7 cellular contexts compared by ENCODE assay signal in the genomic region with DNA sequence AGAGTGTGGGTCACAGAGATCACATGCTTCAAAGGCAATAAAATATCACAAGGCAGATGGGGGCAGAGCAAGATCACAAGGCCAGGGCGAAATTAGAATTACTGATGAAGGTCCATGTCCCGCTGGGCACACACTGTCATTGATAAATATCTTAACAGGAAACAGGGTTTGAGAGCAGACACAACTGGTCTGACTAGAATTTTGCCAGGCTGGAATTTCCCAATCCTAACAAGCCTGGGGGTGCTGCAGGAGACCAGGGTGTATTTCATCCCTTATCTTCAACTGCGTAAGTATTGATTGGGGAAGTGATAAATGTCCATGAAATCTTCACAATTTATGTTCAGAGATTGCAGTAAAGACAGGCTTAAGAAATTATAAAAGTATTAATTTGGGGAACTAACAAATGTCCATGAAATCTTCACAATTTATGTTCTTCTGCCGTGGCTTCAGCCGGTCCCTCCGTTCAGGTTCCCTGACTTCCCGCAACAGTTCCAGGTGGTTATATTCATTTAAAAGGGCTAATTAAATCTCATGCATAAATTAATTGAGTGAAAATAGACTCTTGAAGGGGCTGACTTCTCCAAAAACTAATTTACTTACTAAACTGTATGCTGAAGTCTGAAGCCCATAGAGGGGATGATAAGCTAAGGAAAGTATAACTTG. TPM values are rescaled to one million over a fixed set of nuclear protein-coding genes. Genes with fewer than 3 reads are reported as not detected.
DNase-seq lines count a peak whose midpoint lies in the region; TF ChIP-seq lines count a peak whose summit lies in the region.
"Not testable (repeated sequence)": the region's sequence is repeated elsewhere in the genome, so short reads cannot be mapped to it uniquely, and the experiment has no call there.

No MANE protein-coding gene starts in this region.

- not testable (repeated sequence) for H4K5ac ChIP-seq in H9 (ENCODE audit: insufficient read length, low read depth, low read length)

- TF ChIP-seq CTCF in Caco-2 (IDR thresholded peaks at IDR 0.05; ENCODE audit: insufficient read depth in 1 of 2, low read depth in 1 of 2, low read length in 1 of 2, severe bottlenecking in 1 of 2, unreplicated experiment in 1 of 2); H9 (conservative IDR thresholded peaks at IDR 0.05); SK-N-SH (IDR thresholded peaks at IDR 0.05); cardiac muscle cell (IDR thresholded peaks at IDR 0.05; ENCODE audit: low read depth, low read length): not testable (repeated sequence)

- H3K27ac Mint-ChIP-seq in Caco-2 (ENCODE audit: unreplicated experiment), result peak overlapping the region; percentile 3
- peak overlapping the region; percentile 19 to 41 (median 32); a peak in 3 of 7 replicates for H3K27ac Mint-ChIP-seq in H9
- H3K27ac Mint-ChIP-seq in activated naive CD8-positive, alpha-beta T cell, result peak overlapping the region; percentile 10

- not testable (repeated sequence) for H2AFZ ChIP-seq in H9 (ENCODE audit: low read length); SK-N-SH (ENCODE audit: low read depth); trophoblast cell (ENCODE audit: insufficient read depth, low read length, poor library complexity)

- BruUV-seq in Caco-2 (replicated peaks; lab: Mats Ljungman, UMichigan), result not testable (repeated sequence)

- not testable (repeated sequence) for H2BK120ac ChIP-seq in H9 (ENCODE audit: low read depth, low read length, poor library complexity, severe bottlenecking)
- H2BK120ac ChIP-seq in trophoblast cell (ENCODE audit: insufficient read depth, low read length, poor library complexity), result peak overlapping the region; percentile 80

- H3K14ac ChIP-seq in H9 (ENCODE audit: insufficient read depth, low read length); trophoblast cell (ENCODE audit: low read length): not testable (repeated sequence)

- not testable (repeated sequence) for H2AK5ac ChIP-seq in H9 (ENCODE audit: insufficient read length, low read length); trophoblast cell (ENCODE audit: low read length)

- not testable (repeated sequence) for H3T11ph ChIP-seq in H9 (ENCODE audit: low read length)

- H3K23ac ChIP-seq in H9 (ENCODE audit: insufficient read length, low read depth, low read length); trophoblast cell (ENCODE audit: low read length): not testable (repeated sequence)

- not testable (repeated sequence) for TF ChIP-seq RAD21 in SK-N-SH (IDR thresholded peaks at IDR 0.05; ENCODE audit: low read length)

- not testable (repeated sequence) for H3K4me2 ChIP-seq in H9 (ENCODE audit: insufficient read depth, insufficient read length, low read length); SK-N-SH
- H3K4me2 ChIP-seq in trophoblast cell (ENCODE audit: low read length), result peak overlapping the region; percentile 51

- H4K20me1 ChIP-seq in H9 (ENCODE audit: control insufficient read depth, insufficient read depth, insufficient read length); SK-N-SH (ENCODE audit: insufficient read depth): not testable (repeated sequence)

- not testable (repeated sequence) for H3K9me2 ChIP-seq in SK-N-SH

- H3K79me2 ChIP-seq in H9 (ENCODE audit: insufficient read depth, low read length); SK-N-SH (ENCODE audit: insufficient read depth); trophoblast cell (ENCODE audit: control insufficient read depth, insufficient read depth, low read length, poor library complexity): not testable (repeated sequence)

- not testable (repeated sequence) for H3K18ac ChIP-seq in H9 (ENCODE audit: insufficient read length, low read depth, low read length); trophoblast cell (ENCODE audit: low read length)

- not testable (repeated sequence) for H3F3A ChIP-seq in SK-N-SH (replicated peaks; ENCODE audit: insufficient read depth)

- H3K79me1 ChIP-seq in H9 (ENCODE audit: insufficient read depth, low read depth, low read length, poor library complexity, severe bottlenecking); trophoblast cell (ENCODE audit: low read length): not testable (repeated sequence)

- not testable (repeated sequence) for H3K9me3 ChIP-seq in Caco-2; H9 (ENCODE audit: control insufficient read depth, low read depth, low read length); SK-N-SH; cardiac muscle cell (ENCODE audit: low read depth); mesodermal cell (ENCODE audit: control insufficient read depth, low read length); trophoblast cell (ENCODE audit: insufficient read depth, low read depth, low read length)

- not testable (repeated sequence) for H2BK20ac ChIP-seq in H9 (ENCODE audit: low read depth, low read length, poor library complexity, severe bottlenecking)

- H3K27me3 ChIP-seq in Caco-2 (replicated peaks; ENCODE audit: control insufficient read depth, insufficient read depth, low read length); H9 (ENCODE audit: insufficient read depth, low read length); SK-N-SH (ENCODE audit: insufficient read depth); cardiac muscle cell; trophoblast cell (ENCODE audit: insufficient read depth, low read length): not testable (repeated sequence)

- H2BK15ac ChIP-seq in H9 (ENCODE audit: low read depth, low read length), result not testable (repeated sequence)

- H3K36me3 Mint-ChIP-seq in Caco-2 (ENCODE audit: insufficient read depth, unreplicated experiment) (peaks cover 80% of the 10 kb centered on the region), H9 (ENCODE audit: insufficient read depth in 1 of 3, low read depth in 3 of 3) (peaks cover 44 to 70% (median 67%) of the 10 kb centered on the region in 3 experiments)
- peaks cover 35% of the 10 kb centered on the region for H3K36me3 Mint-ChIP-seq in activated naive CD8-positive, alpha-beta T cell

- H3K4ac ChIP-seq in H9 (ENCODE audit: low read depth, low read length); trophoblast cell (ENCODE audit: low read depth, low read length): not testable (repeated sequence)

- intact Hi-C loops in Caco-2 (cut with micrococcal nuclease; ENCODE audit: unreplicated experiment), result loop anchor here (1.0 to 2.0 kb wide), 2 partner anchors 11 to 32 kb away; a partner anchor contains a TSS

- not testable (repeated sequence) for H3K4me3 ChIP-seq in Caco-2 (ENCODE audit: low read depth, low read length); SK-N-SH (ENCODE audit: low read depth in 2 of 2, low read length in 1 of 2); cardiac muscle cell; mesodermal cell (ENCODE audit: extremely low read depth, insufficient read depth, low read length, poor library complexity, severe bottlenecking); trophoblast cell (ENCODE audit: low read depth, low read length)

- H3K9me3 Mint-ChIP-seq in Caco-2 (ENCODE audit: unreplicated experiment); H9; activated naive CD8-positive, alpha-beta T cell (ENCODE audit: low read depth): not testable (repeated sequence)

- not testable (repeated sequence) for H4K8ac ChIP-seq in H9 (replicated peaks; ENCODE audit: insufficient read length, low read depth, low read length)
- H4K8ac ChIP-seq in trophoblast cell (ENCODE audit: low read depth, low read length), result peak overlapping the region; percentile 38

- not testable (repeated sequence) for H3K56ac ChIP-seq in H9 (ENCODE audit: insufficient read length, low read depth, low read length)

- CTCF ChIA-PET in Caco-2 (lab: Charles Lee), result not testable (repeated sequence)
- CTCF ChIA-PET in SK-N-SH (lab: Yijun Ruan, JAX), result interaction anchor here (0.7 to 2.2 kb wide), 3 partner anchors 9 to 16 kb away, joined by 3 to 9 read pairs (median 6); no protein-coding TSS in a partner anchor

- not testable (repeated sequence) for H2BK5ac ChIP-seq in H9 (ENCODE audit: insufficient read length, low read length)
- peak overlapping the region; percentile 84 for H2BK5ac ChIP-seq in trophoblast cell (ENCODE audit: low read depth, low read length, poor library complexity)

- not testable (repeated sequence) for H3K23me2 ChIP-seq in H9 (ENCODE audit: insufficient read length, low read depth, low read length, poor library complexity, severe bottlenecking)

- not testable (repeated sequence) for H3K27me3 Mint-ChIP-seq in Caco-2 (ENCODE audit: insufficient read depth, unreplicated experiment); H9 (ENCODE audit: low read depth); activated naive CD8-positive, alpha-beta T cell

- TF ChIP-seq EP300 in SK-N-SH (IDR thresholded peaks at IDR 0.05; ENCODE audit: borderline replicate concordance in 1 of 2, low read depth in 1 of 2, low read length in 1 of 2), result peak in 1 of 2 experiments; percentile 94; a peak in 2 of 4 replicates

- peak overlapping the region; percentile 8 for H3K4me3 Mint-ChIP-seq in Caco-2 (ENCODE audit: unreplicated experiment)
- not testable (repeated sequence) for H3K4me3 Mint-ChIP-seq in H9; activated naive CD8-positive, alpha-beta T cell

- H2BK12ac ChIP-seq in H9 (ENCODE audit: insufficient read length, low read depth, low read length); trophoblast cell (ENCODE audit: low read length): not testable (repeated sequence)

- not testable (repeated sequence) for H4K91ac ChIP-seq in H9 (ENCODE audit: insufficient read length, low read depth, low read length)
- H4K91ac ChIP-seq in trophoblast cell (ENCODE audit: low read depth, low read length), result peak overlapping the region; percentile 24

- peaks cover 43% of the 10 kb centered on the region for H3K4me1 Mint-ChIP-seq in Caco-2 (ENCODE audit: low read depth, unreplicated experiment)
- not testable (repeated sequence) for H3K4me1 Mint-ChIP-seq in H9; activated naive CD8-positive, alpha-beta T cell (ENCODE audit: low read depth)

- not testable (repeated sequence) for H3K27ac ChIP-seq in H9 (ENCODE audit: insufficient read length, low read depth, low read length)
- H3K27ac ChIP-seq in SK-N-SH (ENCODE audit: low read depth in 2 of 2, low read length in 1 of 2) (peak overlapping the region in 1 of 2 experiments; percentile 69; a peak in 2 of 4 replicates), cardiac muscle cell (peak overlapping the region; percentile 11), mesodermal cell (ENCODE audit: low read depth, low read length, severe bottlenecking) (peak overlapping the region; percentile 20), trophoblast cell (ENCODE audit: low read depth, low read length) (peak overlapping the region; percentile 82)

- H3K4me1 ChIP-seq in Caco-2 (peaks cover 22% of the 10 kb centered on the region), trophoblast cell (ENCODE audit: control insufficient read depth in 1 of 2, insufficient read depth in 2 of 2, low read length in 2 of 2) (peaks cover 0 to 12% of the 10 kb centered on the region in 2 experiments)
- not testable (repeated sequence) for H3K4me1 ChIP-seq in H9 (ENCODE audit: insufficient read depth, low read length); SK-N-SH (ENCODE audit: control insufficient read depth in 1 of 2, insufficient read depth in 2 of 2, low read depth in 1 of 2, low read length in 1 of 2); cardiac muscle cell (ENCODE audit: low read depth); mesodermal cell (ENCODE audit: control insufficient read depth, insufficient read depth, low read length, poor library complexity, severe bottlenecking)

- not testable (repeated sequence) for H4K12ac ChIP-seq in trophoblast cell (ENCODE audit: low read depth, low read length)

- DNase-seq in Caco-2 (peak; percentile 77 to 84), trophoblast cell (peak; percentile 80 to 91)
- DNase-seq in H9; SK-N-SH; cardiac muscle cell (ENCODE audit: low read depth in 1 of 2, low spot score in 1 of 2): not testable (repeated sequence)

- H3K36me3 ChIP-seq in Caco-2 (ENCODE audit: control insufficient read depth, insufficient read depth, low read length) (peaks cover 11% of the 10 kb centered on the region), SK-N-SH (replicated peaks in 1 of 2; ENCODE audit: control insufficient read depth in 1 of 2, insufficient read depth in 2 of 2, low read length in 1 of 2) (peaks cover 39 to 76% of the 10 kb centered on the region in 2 experiments), cardiac muscle cell (peaks cover 75% of the 10 kb centered on the region), mesodermal cell (ENCODE audit: control insufficient read depth, insufficient read depth, low read length) (peaks cover 89% of the 10 kb centered on the region), trophoblast cell (ENCODE audit: control insufficient read depth in 1 of 2, insufficient read depth in 2 of 2, low read length in 2 of 2) (peaks cover 21 to 22% of the 10 kb centered on the region in 2 experiments)

- no CpG with 5 or more reads among the region's 7 CpGs for WGBS in H9 (ENCODE audit: extremely low coverage, insufficient read length, low lambda C conversion rate)
- WGBS in SK-N-SH (ENCODE audit: low lambda C conversion rate), result 81% methylated on average over 7 of the region's 7 CpGs
- 92 to 97% methylated on average over 2 to 3 of the region's 7 CpGs for WGBS in mesodermal cell (ENCODE audit: insufficient coverage in 2 of 2), 2 experiments
- WGBS in trophoblast cell (ENCODE audit: extremely low coverage, insufficient coverage, insufficient read length), result no CpG with 5 or more reads among the region's 7 CpGs

- H3K9ac ChIP-seq in H9 (ENCODE audit: extremely low read depth, insufficient read length, low read length); SK-N-SH; trophoblast cell (ENCODE audit: low read length): not testable (repeated sequence)

- POLR2A ChIA-PET in Caco-2 (lab: Charles Lee), result interaction anchor here (1.0 kb wide), 1 partner anchor 11 kb away, joined by 3 read pairs; no protein-coding TSS in a partner anchor
- POLR2A ChIA-PET in SK-N-SH (lab: Yijun Ruan, JAX), result not testable (repeated sequence)

RNA-seq across cellular contexts. Expression of a gene that starts 33.1 kb away (rescaled TPM):
- total RNA-seq in Caco-2 (2022) (148 TPM in 2 replicates), H9 (2021) (60.2 and 64.6 TPM in 2 replicates), cardiac muscle cell (281 and 358 TPM in 2 replicates)
- polyA plus RNA-seq in SK-N-SH (2012; rRNA removed) (60.4 and 71.9 TPM in 2 replicates), cardiac muscle cell (236 and 421 TPM in 2 replicates)
- polyA plus RNA-seq in SK-N-SH (2012; cell fraction: cytosol; rRNA removed), result 94.5 and 115 TPM in 2 replicates
- 43.2 and 51.1 TPM in 2 replicates for polyA plus RNA-seq in SK-N-SH (2012; cell fraction: nucleus; rRNA removed)
- 153 TPM for polyA plus RNA-seq in mesodermal cell (2013, experiment 1 of 2)
- 137 TPM for polyA plus RNA-seq in mesodermal cell (2013, experiment 2 of 2)
- polyA plus RNA-seq in trophoblast cell (2013), result 239 and 252 TPM in 2 replicates

RNA-seq across cellular contexts. Expression of a gene that starts 33.5 kb away (rescaled TPM):
- total RNA-seq in Caco-2 (2022) (34.5 and 35.2 TPM in 2 replicates), H9 (2021) (10.4 and 12.7 TPM in 2 replicates), cardiac muscle cell (36.7 and 54.1 TPM in 2 replicates)
- polyA plus RNA-seq in SK-N-SH (2012; rRNA removed) (15.8 and 22.4 TPM in 2 replicates), cardiac muscle cell (44.6 and 81.5 TPM in 2 replicates)
- 21.3 and 22.1 TPM in 2 replicates for polyA plus RNA-seq in SK-N-SH (2012; cell fraction: cytosol; rRNA removed)
- 11.9 and 25.6 TPM in 2 replicates for polyA plus RNA-seq in SK-N-SH (2012; cell fraction: nucleus; rRNA removed)
- polyA plus RNA-seq in mesodermal cell (2013, experiment 1 of 2), result 22.6 TPM
- 23.4 TPM for polyA plus RNA-seq in mesodermal cell (2013, experiment 2 of 2)
- polyA plus RNA-seq in trophoblast cell (2013), result 17.7 and 18.1 TPM in 2 replicates
